Comparison of ENCODE assay signal across 8 cellular contexts in genomic region chr1:84298688-84299535, GRCh38. TPM values are rescaled to one million over a fixed set of nuclear protein-coding genes. Genes with fewer than 3 reads are reported as not detected.
DNase-seq lines count a peak whose midpoint lies in the region; ATAC-seq and TF ChIP-seq lines count a peak whose summit lies in the region.

No MANE protein-coding gene starts in this region.

- peak overlapping the region; percentile 55 to 73 for H3K27ac Mint-ChIP-seq in natural killer cell treated with Interleukin-12 subunit alpha and Interleukin-12 subunit beta and Interleukin-15 and Interleukin-18, amount 100 ng/mL, for 72 hours

- H3K9me3 Mint-ChIP-seq in activated T-cell treated with anti-CD3 and anti-CD28 coated beads, Interleukin-2, amount 50 U/mL, for 4 hours, result no peaks in the 10 kb centered on the region
- H3K9me3 Mint-ChIP-seq in natural killer cell treated with Interleukin-12 subunit alpha and Interleukin-12 subunit beta and Interleukin-15 and Interleukin-18, amount 100 ng/mL, for 72 hours, result no peaks in the 10 kb centered on the region

- peaks cover 16% of the 10 kb centered on the region for H3K9me3 ChIP-seq in BLaER1
- H3K9me3 ChIP-seq in upper lobe of right lung, result no peaks in the 10 kb centered on the region

- H3K27me3 ChIP-seq in BLaER1 (peaks cover 54% of the 10 kb centered on the region), upper lobe of right lung (no peaks in the 10 kb centered on the region)

- H3K27me3 Mint-ChIP-seq in activated T-cell treated with anti-CD3 and anti-CD28 coated beads, Interleukin-2, amount 50 U/mL, for 4 hours (ENCODE audit: low read depth), result peaks cover 22% of the 10 kb centered on the region
- H3K27me3 Mint-ChIP-seq in natural killer cell treated with Interleukin-12 subunit alpha and Interleukin-12 subunit beta and Interleukin-15 and Interleukin-18, amount 100 ng/mL, for 72 hours, result peaks cover 5 to 10% of the 10 kb centered on the region in 2 donors

- H3K4me2 ChIP-seq in BLaER1, result peak overlapping the region; percentile 97

- peak overlapping the region; percentile 75 for H3K9ac ChIP-seq in BLaER1

- no peaks in the 10 kb centered on the region for H3K36me3 Mint-ChIP-seq in activated T-cell treated with anti-CD3 and anti-CD28 coated beads, Interleukin-2, amount 50 U/mL, for 4 hours (ENCODE audit: insufficient read depth)
- H3K36me3 Mint-ChIP-seq in natural killer cell treated with Interleukin-12 subunit alpha and Interleukin-12 subunit beta and Interleukin-15 and Interleukin-18, amount 100 ng/mL, for 72 hours, result no peaks in the 10 kb centered on the region

- intact Hi-C loops in upper lobe of right lung (cut with DNase I), result no loop called here

- H3K36me3 ChIP-seq in BLaER1 (no peaks in the 10 kb centered on the region), upper lobe of right lung (no peaks in the 10 kb centered on the region)

- DNase-seq in NCI-H774 (lab: John Stamatoyannopoulos, UW) (peak; percentile 42), fibroblast of the aortic adventitia (ENCODE audit: low read depth) (peak; percentile 10), upper lobe of right lung (peak; percentile 72)
- DNase-seq in activated T-cell treated with anti-CD3 and anti-CD28 coated beads, Interleukin-2, amount 50 U/mL, for 4 hours, result peak; percentile 14
- no peak for DNase-seq in natural killer cell treated with Interleukin-12 subunit alpha and Interleukin-12 subunit beta and Interleukin-15 and Interleukin-18, amount 100 ng/mL, for 72 hours (ENCODE audit: low spot score)

- H3K4me1 ChIP-seq in BLaER1 (peaks cover 11% of the 10 kb centered on the region), upper lobe of right lung (peaks cover 34% of the 10 kb centered on the region)

- TF ChIP-seq CTCF in fibroblast of the aortic adventitia (IDR thresholded peaks at IDR 0.05; ENCODE audit: insufficient read depth, low read length) (no peak), upper lobe of right lung (IDR thresholded peaks at IDR 0.05) (no peak)

- ATAC-seq in GM18873 (IDR thresholded peaks at IDR 0.05; ENCODE audit: low FRiP score, unreplicated experiment), result peak; percentile 32
- peak; percentile 33 for ATAC-seq in HG03097 (IDR thresholded peaks at IDR 0.05; ENCODE audit: low FRiP score, unreplicated experiment)
- peak; percentile 60 to 71 for ATAC-seq in activated T-cell treated with anti-CD3 and anti-CD28 coated beads, Interleukin-2, amount 50 U/mL, for 4 hours
- ATAC-seq in natural killer cell treated with Interleukin-12 subunit alpha and Interleukin-12 subunit beta and Interleukin-15 and Interleukin-18, amount 100 ng/mL, for 72 hours, result peak; percentile 66 to 78
- peak; percentile 72 for ATAC-seq in upper lobe of right lung

- no peaks in the 10 kb centered on the region for H4K20me1 ChIP-seq in BLaER1

- H3K4me3 Mint-ChIP-seq in activated T-cell treated with anti-CD3 and anti-CD28 coated beads, Interleukin-2, amount 50 U/mL, for 4 hours, result peak overlapping the region; percentile 87
- peak overlapping the region; percentile 83 for H3K4me3 Mint-ChIP-seq in natural killer cell treated with Interleukin-12 subunit alpha and Interleukin-12 subunit beta and Interleukin-15 and Interleukin-18, amount 100 ng/mL, for 72 hours

- H3K4me3 ChIP-seq in BLaER1, result peak overlapping the region; percentile 83
- peak overlapping the region; percentile 64 for H3K4me3 ChIP-seq in fibroblast of the aortic adventitia (ENCODE audit: low read depth, low read length)
- peak overlapping the region; percentile 93 for H3K4me3 ChIP-seq in upper lobe of right lung

- peaks cover 31% of the 10 kb centered on the region for H3K4me1 Mint-ChIP-seq in activated T-cell treated with anti-CD3 and anti-CD28 coated beads, Interleukin-2, amount 50 U/mL, for 4 hours (ENCODE audit: low read depth)
- peaks cover 29 to 37% of the 10 kb centered on the region in 2 donors for H3K4me1 Mint-ChIP-seq in natural killer cell treated with Interleukin-12 subunit alpha and Interleukin-12 subunit beta and Interleukin-15 and Interleukin-18, amount 100 ng/mL, for 72 hours (ENCODE audit: low read depth in 2 of 2)

- H3K27ac ChIP-seq in BLaER1 (peak overlapping the region; percentile 43), upper lobe of right lung (peak overlapping the region; percentile 89)

RNA-seq across cellular contexts. Expression of gene SAMD13, which starts 2.6 kb away (rescaled TPM):
- under 1 TPM in 1 of 3 donors, not detected in 2; 0.99 TPM for total RNA-seq in activated T-cell treated with anti-CD3 and anti-CD28 coated beads, Interleukin-2, amount 50 U/mL, for 4 hours
- 1.4 and 3.1 TPM in 2 replicates for total RNA-seq in fibroblast of the aortic adventitia (ENCODE audit: low replicate concordance)
- under 1 TPM in 1 of 2 donors, not detected in 1; 0.33 TPM for total RNA-seq in natural killer cell treated with Interleukin-12 subunit alpha and Interleukin-12 subunit beta and Interleukin-15 and Interleukin-18, amount 100 ng/mL, for 72 hours
- total RNA-seq in upper lobe of right lung, result 1.6 TPM
